ENCODE assay signal across 30 cellular contexts in genomic region chr15:38103564-38103963, GRCh38.
"Had no signal": no experiment of that assay in that cellular context is flagged by ENCODE, and none has a peak within 500 bp of the region (broad histone marks: within the 10 kb centered on the region; RNA-seq: fewer than 3 reads in every experiment).

No MANE protein-coding gene starts in this region.

- DNase-seq: activated CD4-positive, alpha-beta memory T cell treated with anti-CD3 and anti-CD28 coated beads for 36 hours; activated CD4-positive, alpha-beta T cell treated with anti-CD3 and anti-CD28 coated beads for 36 hours; activated CD4-positive, alpha-beta T cell treated with anti-CD3 and anti-CD28 coated beads, Interleukin-2, amount 10 ng/mL, durations not matched to agents 24 days and 14 days; activated CD4-positive, CD25-positive, alpha-beta regulatory T cell; activated CD4-positive, CD25-positive, alpha-beta regulatory T cell treated with anti-CD3 and anti-CD28 coated beads, Interleukin-2, amount 50 U/mL, for 72 hours; activated CD8-positive, alpha-beta memory T cell treated with anti-CD3 and anti-CD28 coated beads, Interleukin-2, amount 10 ng/mL, durations not matched to agents 7 days and 5 days; activated CD8-positive, alpha-beta memory T cell treated with anti-CD3 and anti-CD28 coated beads, Interleukin-2, amount 50 U/mL, for 4 hours; activated CD8-positive, alpha-beta T cell treated with anti-CD3 and anti-CD28 coated beads, Interleukin-2, amount 10 ng/mL, durations not matched to agents 7 days and 5 days; activated effector memory CD4-positive, alpha-beta T cell treated with Interleukin-2 at 50 U/mL for 16 hours; activated gamma-delta T cell treated with Interleukin-2 at 50 U/mL for 16 hours; activated naive CD4-positive, alpha-beta T cell treated with anti-CD3 and anti-CD28 coated beads, Interleukin-2, amount 50 U/mL, for 16 hours; activated naive CD4-positive, alpha-beta T cell treated with Interleukin-2 at 50 U/mL for 16 hours; activated T-cell treated with anti-CD3 and anti-CD28 coated beads, Interleukin-2, amount 50 U/mL, for 1 hour; activated T-cell treated with anti-CD3 and anti-CD28 coated beads, Interleukin-2, amount 50 U/mL, for 48 hours; amniotic stem cell; anterior cingulate cortex; brain microvascular endothelial cell; dorsolateral prefrontal cortex; effector memory CD4-positive, alpha-beta T cell; endodermal cell; esophagus squamous epithelium; foreskin melanocyte; heart right ventricle; T-helper 1 cell; T-helper 17 cell had no signal

- H3K27me3 ChIP-seq: brain microvascular endothelial cell, dorsolateral prefrontal cortex, esophagus squamous epithelium, gastroesophageal sphincter, heart right ventricle had no signal

- H3K4me1 ChIP-seq: esophagus squamous epithelium, gastroesophageal sphincter, heart right ventricle had no signal

- H3K4me3 ChIP-seq: coronary artery, dorsolateral prefrontal cortex, esophagus squamous epithelium, gastroesophageal sphincter, heart right ventricle had no signal

- ATAC-seq: activated CD4-positive, alpha-beta T cell treated with anti-CD3 and anti-CD28 coated beads for 36 hours; activated CD8-positive, alpha-beta memory T cell treated with anti-CD3 and anti-CD28 coated beads, Interleukin-2, amount 10 ng/mL, durations not matched to agents 7 days and 5 days; activated CD8-positive, alpha-beta T cell treated with anti-CD3 and anti-CD28 coated beads, Interleukin-2, amount 10 ng/mL, durations not matched to agents 7 days and 5 days; gastroesophageal sphincter; heart right ventricle; T-helper 17 cell had no signal

- FAIRE-seq: astrocyte, bronchial epithelial cell had no signal

- H3K36me3 ChIP-seq: brain microvascular endothelial cell, esophagus squamous epithelium, gastroesophageal sphincter, heart right ventricle had no signal

- H3K9me3 ChIP-seq: esophagus squamous epithelium, gastroesophageal sphincter, heart right ventricle had no signal

- H3K27ac ChIP-seq: brain microvascular endothelial cell, coronary artery, dorsolateral prefrontal cortex, epithelial cell of prostate, esophagus squamous epithelium, gastroesophageal sphincter, heart right ventricle had no signal
